ENCODE assay signal across 14 cellular contexts in the genomic region with DNA sequence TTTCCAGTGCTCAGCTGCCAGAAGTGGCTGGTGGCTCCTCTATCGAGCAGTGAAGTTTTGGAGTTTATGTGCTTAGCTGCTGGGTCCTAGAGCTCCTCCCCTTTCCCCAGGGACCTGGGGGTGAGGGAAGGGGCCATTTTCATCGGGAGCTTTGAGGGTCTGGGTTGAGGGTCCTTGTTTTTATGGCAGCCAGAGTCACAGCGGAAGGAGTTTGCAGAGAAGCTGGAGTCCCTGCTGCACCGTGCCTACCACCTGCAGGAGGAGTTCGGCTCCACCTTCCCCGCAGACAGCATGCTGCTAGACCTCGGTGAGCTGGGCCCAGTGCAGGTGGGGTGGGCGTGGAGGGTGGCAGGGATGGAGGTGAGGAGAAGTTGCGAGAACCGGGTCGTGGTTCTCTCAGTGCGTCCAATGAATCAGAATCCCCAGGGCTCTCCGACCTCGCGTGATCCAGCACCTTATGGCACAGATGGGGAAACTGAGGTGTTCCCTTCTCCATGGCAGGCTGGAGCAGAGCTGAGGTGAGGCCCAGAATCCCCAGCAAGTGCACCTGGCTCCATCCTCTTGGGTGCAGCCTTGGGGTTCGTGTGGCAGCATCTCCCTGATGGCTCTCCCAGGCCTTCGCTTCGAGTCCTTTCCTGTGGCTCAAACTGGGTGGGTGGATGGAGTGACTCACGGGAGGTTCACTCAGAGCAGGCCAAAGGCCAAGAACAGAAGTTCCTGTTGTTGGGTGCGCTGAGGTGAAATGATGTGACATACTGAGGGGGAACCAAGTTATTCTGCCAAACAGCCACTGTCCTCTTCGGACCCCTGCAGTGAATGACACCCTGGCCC. TPM values are rescaled to one million over a fixed set of nuclear protein-coding genes. Genes with fewer than 3 reads are reported as not detected.
DNase-seq lines count a peak whose midpoint lies in the region; ATAC-seq and TF ChIP-seq lines count a peak whose summit lies in the region.
"Had no signal": no experiment of that assay in that cellular context is flagged by ENCODE, and none has a peak within 500 bp of the region (broad histone marks: within the 10 kb centered on the region; RNA-seq: fewer than 3 reads in every experiment).

No MANE protein-coding gene starts in this region.

- no peak for ATAC-seq in psoas muscle
- ATAC-seq in foreskin keratinocyte = no peak
- ATAC-seq: gastroesophageal sphincter, left ventricle myocardium superior had no signal

- no peaks in the 10 kb centered on the region for H3K4me1 Mint-ChIP-seq in MCF 10A (ENCODE audit: insufficient read depth, unreplicated experiment)
- H3K4me1 Mint-ChIP-seq: neural progenitor cell had no signal

- H3K27ac ChIP-seq in breast epithelium (no peak overlapping the region), psoas muscle (no peak overlapping the region), foreskin keratinocyte (no peak overlapping the region)
- H3K27ac ChIP-seq: dorsolateral prefrontal cortex, gastroesophageal sphincter, HL-60, neural progenitor cell, tibial nerve had no signal

- H3K27me3 ChIP-seq in breast epithelium (no peaks in the 10 kb centered on the region), psoas muscle (ENCODE audit: insufficient read depth in 3 of 3, low read length in 2 of 3) (no peaks in the 10 kb centered on the region), foreskin keratinocyte (no peaks in the 10 kb centered on the region)
- H3K27me3 ChIP-seq: dorsolateral prefrontal cortex, gastroesophageal sphincter, neural progenitor cell, tibial nerve had no signal

- H3K36me3 ChIP-seq in breast epithelium = peaks cover 8% of the 10 kb centered on the region
- peaks cover 0 to 74% of the 10 kb centered on the region in 2 donors for H3K36me3 ChIP-seq in psoas muscle (ENCODE audit: insufficient read depth in 1 of 2, low read depth in 1 of 2)
- H3K36me3 ChIP-seq: neural progenitor cell had no signal

- H3K27me3 Mint-ChIP-seq in MCF 10A (ENCODE audit: insufficient read depth, unreplicated experiment) = no peaks in the 10 kb centered on the region

- TF ChIP-seq POLR2A in breast epithelium (IDR thresholded peaks at IDR 0.05) = no peak

- no peak for TF ChIP-seq CTCF in MCF 10A (IDR thresholded peaks at IDR 0.05; ENCODE audit: unreplicated experiment)
- no peak for TF ChIP-seq CTCF in breast epithelium (IDR thresholded peaks at IDR 0.05)
- TF ChIP-seq CTCF in psoas muscle (IDR thresholded peaks at IDR 0.05) = no peak
- no peak for TF ChIP-seq CTCF in foreskin keratinocyte (conservative IDR thresholded peaks at IDR 0.05)

- POLR2A ChIA-PET in MCF 10A (lab: Yijun Ruan, JAX) = no interaction called here

- no peaks in the 10 kb centered on the region for H3K9me3 Mint-ChIP-seq in MCF 10A (ENCODE audit: unreplicated experiment)
- H3K9me3 Mint-ChIP-seq: neural progenitor cell had no signal

- intact Hi-C loops in MCF 10A (cut with micrococcal nuclease) = no loop called here
- intact Hi-C loops in breast epithelium (cut with DNase I; ENCODE audit: low total_unique reads) = loop anchor here (2.0 kb wide), 1 partner anchor 60 kb away; no protein-coding TSS in a partner anchor
- intact Hi-C loops in psoas muscle (cut with DNase I) = no loop called here

- H3K36me3 Mint-ChIP-seq in MCF 10A (ENCODE audit: insufficient read depth, unreplicated experiment) = peaks cover 45% of the 10 kb centered on the region

- H3K4me1 ChIP-seq in breast epithelium = no peaks in the 10 kb centered on the region
- H3K4me1 ChIP-seq in psoas muscle = no peaks in the 10 kb centered on the region
- H3K4me1 ChIP-seq in foreskin keratinocyte = no peaks in the 10 kb centered on the region
- H3K4me1 ChIP-seq: gastroesophageal sphincter, neural progenitor cell, tibial nerve had no signal

- no peak overlapping the region for H3K27ac Mint-ChIP-seq in MCF 10A (ENCODE audit: low read depth, unreplicated experiment)
- H3K27ac Mint-ChIP-seq: neural progenitor cell had no signal

- H3K9me3 ChIP-seq in breast epithelium (no peaks in the 10 kb centered on the region), psoas muscle (no peaks in the 10 kb centered on the region)
- H3K9me3 ChIP-seq: gastroesophageal sphincter, tibial nerve had no signal

- WGBS in psoas muscle, 3 donors = 85 to 89% (median 85%) methylated on average over 21 of the region's 21 CpGs

- CTCF ChIA-PET in MCF 10A (lab: Yijun Ruan, JAX) = interaction anchor here (0.6 to 0.8 kb wide), 2 partner anchors 30 to 73 kb away, joined by 3 read pairs; no protein-coding TSS in a partner anchor

- BruUV-seq in MCF 10A (replicated peaks; lab: Mats Ljungman, UMichigan) = no TSS peak

- H3K4me3 ChIP-seq in breast epithelium = no peak overlapping the region
- no peak overlapping the region for H3K4me3 ChIP-seq in psoas muscle
- H3K4me3 ChIP-seq: dorsolateral prefrontal cortex, gastroesophageal sphincter, neural progenitor cell, tibial nerve had no signal

- DNase-seq in MCF 10A (ENCODE audit: unreplicated experiment) (peak; percentile 74), breast epithelium (ENCODE audit: low spot score in 2 of 2) (no peak), dermis blood vessel endothelial cell (peak; percentile 33), psoas muscle (no peak), foreskin keratinocyte (no peak), T-helper 1 cell (no peak)
- DNase-seq: dorsolateral prefrontal cortex, left ventricle myocardium superior, NCI-H1048, NCI-H446 treated with DMSO at 0.1 percent for 48 hours had no signal

- H3K4me3 Mint-ChIP-seq in MCF 10A (ENCODE audit: unreplicated experiment) = no peak overlapping the region
- H3K4me3 Mint-ChIP-seq: neural progenitor cell had no signal

RNA-seq across cellular contexts. Expression of a gene that starts 21.7 kb away (rescaled TPM):
- total RNA-seq in MCF 10A (2022) (16.3 and 18.5 TPM in 2 replicates), breast epithelium (1 to 10 TPM; 5.6 to 9.2 (median 8.6) TPM), dermis blood vessel endothelial cell (10.7 and 15.5 TPM in 2 replicates), psoas muscle (1 to 10 TPM; 2.1 to 4.7 (median 4.2) TPM), foreskin keratinocyte (18.4 and 20.2 TPM in 2 replicates)
- polyA plus RNA-seq in psoas muscle (1 to 10 TPM; 2.3 to 5.2 (median 4.7) TPM), foreskin keratinocyte (17.9 and 21.0 TPM in 2 replicates)

RNA-seq across cellular contexts. Expression of a gene that starts 22.8 kb away (rescaled TPM):
- total RNA-seq in MCF 10A (2022) (28.6 and 28.7 TPM in 2 replicates), breast epithelium (10 to 100 TPM; 25.3 to 28.8 (median 27.9) TPM), dermis blood vessel endothelial cell (34.4 and 39.5 TPM in 2 replicates), psoas muscle (10 to 100 TPM in 3 of 4 donors, 1 to 10 TPM in 1; 8.4 to 17.8 (median 14.8) TPM), foreskin keratinocyte (15.2 and 17.6 TPM in 2 replicates)
- polyA plus RNA-seq in psoas muscle (10 to 100 TPM; 12.7 to 18.1 (median 13.7) TPM), foreskin keratinocyte (10.9 and 11.7 TPM in 2 replicates)

RNA-seq across cellular contexts. Expression of a gene that starts 31.0 kb away (rescaled TPM):
- total RNA-seq in MCF 10A (2022) (51.7 and 58.3 TPM in 2 replicates), breast epithelium (100 to 1,000 TPM in 2 of 3 donors, 10 to 100 TPM in 1; 59.2 to 227 (median 150) TPM), dermis blood vessel endothelial cell (60.2 and 70.1 TPM in 2 replicates), psoas muscle (10 to 100 TPM; 33.8 to 56.8 (median 45.1) TPM), foreskin keratinocyte (43.9 and 51.9 TPM in 2 replicates)
- polyA plus RNA-seq in psoas muscle (10 to 100 TPM; 22.2 to 33.5 (median 28.0) TPM), foreskin keratinocyte (70.8 and 80.8 TPM in 2 replicates)

RNA-seq across cellular contexts. Expression of a gene that starts 51.4 kb away (rescaled TPM):
- total RNA-seq in MCF 10A (2022) (14.5 and 17.0 TPM in 2 replicates), breast epithelium (10 to 100 TPM; 18.7 to 74.7 (median 35.7) TPM), dermis blood vessel endothelial cell (34.0 and 61.8 TPM in 2 replicates), psoas muscle (100 to 1,000 TPM; 123 to 229 (median 164) TPM), foreskin keratinocyte (9.0 and 9.6 TPM in 2 replicates)
- polyA plus RNA-seq in psoas muscle (100 to 1,000 TPM in 2 of 3 donors, 10 to 100 TPM in 1; 88.7 to 106 (median 100) TPM), foreskin keratinocyte (10.1 and 10.9 TPM in 2 replicates)

RNA-seq across cellular contexts. Expression of a gene that starts 52.0 kb away (rescaled TPM):
- total RNA-seq in MCF 10A (2022) (90.8 and 91.8 TPM in 2 replicates), breast epithelium (10 to 100 TPM; 34.2 to 83.4 (median 71.1) TPM), dermis blood vessel endothelial cell (80.0 and 145 TPM in 2 replicates), psoas muscle (100 to 1,000 TPM in 2 of 4 donors, 10 to 100 TPM in 2; 95.1 to 110 (median 102) TPM), foreskin keratinocyte (106 and 109 TPM in 2 replicates)
- polyA plus RNA-seq in psoas muscle (100 to 1,000 TPM in 1 of 3 donors, 10 to 100 TPM in 2; 54.1 to 109 (median 83.1) TPM), foreskin keratinocyte (119 and 126 TPM in 2 replicates)

Comparison
In these comparisons a context has a peak if more than half of its experiments do, and no peak if none do; other contexts are left out.
1. DNase-seq: peak in MCF 10A (single experiment) and dermis blood vessel endothelial cell (single experiment); none in breast epithelium (0 of 2), psoas muscle (0 of 2), foreskin keratinocyte (0 of 2) and T-helper 1 cell (0 of 5).